1 cellular context compared by ENCODE assay signal in the genomic region with DNA sequence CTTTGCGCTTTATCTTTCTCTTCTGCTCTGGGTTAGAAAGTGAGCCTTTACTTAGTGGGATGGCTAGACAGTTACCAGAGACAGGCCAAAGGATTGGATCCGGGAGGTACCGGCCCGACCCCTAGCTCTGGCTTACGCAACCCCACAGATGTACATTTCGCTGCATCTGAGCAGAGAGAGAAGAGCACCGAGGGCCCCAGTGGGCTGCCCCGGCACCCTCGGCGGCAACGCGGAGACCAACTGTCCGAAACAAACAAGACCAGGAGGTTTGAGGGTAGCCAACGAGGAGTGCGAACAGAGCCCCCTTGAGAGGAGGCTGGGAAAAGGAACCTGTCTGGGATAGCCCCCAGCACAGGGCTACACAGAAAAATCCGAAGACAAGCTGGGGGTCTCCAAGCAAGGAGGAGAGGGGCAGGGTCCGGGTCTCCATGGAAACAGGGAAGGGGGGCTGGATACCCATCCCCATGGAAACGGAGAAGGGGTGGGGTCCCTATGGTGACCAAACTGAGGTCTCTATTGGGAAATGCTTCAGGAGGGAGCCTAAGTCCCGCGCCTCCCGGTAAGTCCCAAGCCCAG.
TF ChIP-seq lines count a peak whose summit lies in the region.

No MANE protein-coding gene starts in this region.

TF ChIP-seq in K562, 482 proteins besides CTCF, POLR2A, EP300 and RAD21 (continues in another document):
- TF ChIP-seq, protein P1, sequence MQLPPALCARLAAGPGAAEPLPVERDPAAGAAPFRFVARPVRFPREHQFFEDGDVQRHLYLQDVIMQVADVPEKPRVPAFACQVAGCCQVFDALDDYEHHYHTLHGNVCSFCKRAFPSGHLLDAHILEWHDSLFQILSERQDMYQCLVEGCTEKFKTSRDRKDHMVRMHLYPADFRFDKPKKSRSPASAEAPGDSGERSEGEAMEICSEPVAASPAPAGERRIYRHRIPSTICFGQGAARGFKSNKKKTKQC (CRISPR knock-in tag; IDR thresholded peaks at IDR 0.05) = no peak
- TF ChIP-seq GATA2 (CRISPR knock-in tag; IDR thresholded peaks at IDR 0.05) (0 out of 2 replicates have a peak, but pooled peaks have one; percentile 16), ZNF76 (CRISPR knock-in tag; IDR thresholded peaks at IDR 0.05; ENCODE audit: borderline replicate concordance) (no peak), MIER1 (IDR thresholded peaks at IDR 0.05; ENCODE audit: low read depth) (0 out of 2 replicates have a peak, but pooled peaks have one; percentile 38), SIN3A (IDR thresholded peaks at IDR 0.05; ENCODE audit: borderline replicate concordance in 2 of 2, control insufficient read depth in 1 of 2, low read depth in 2 of 2, low read length in 2 of 2) (peak in 1 of 2 experiments; percentile 55; a peak in 1 of 4 replicates), KDM1A (IDR thresholded peaks at IDR 0.05) (no peak), NEUROD1 (IDR thresholded peaks at IDR 0.05; ENCODE audit: borderline replicate concordance, low read depth, low read length, partially characterized antibody) (peak; percentile 43), ZNF785 (CRISPR knock-in tag; IDR thresholded peaks at IDR 0.05) (no peak), KLF13 (tag; IDR thresholded peaks at IDR 0.05; ENCODE audit: borderline replicate concordance, low read depth) (0 out of 2 replicates have a peak, but pooled peaks have one; percentile 10), ZNF431 (CRISPR knock-in tag; IDR thresholded peaks at IDR 0.05) (no peak), ZNF668 (CRISPR knock-in tag; IDR thresholded peaks at IDR 0.05) (no peak), SMARCE1 (IDR thresholded peaks at IDR 0.05) (0 out of 2 replicates have a peak, but pooled peaks have one; percentile 23), RFX5 (IDR thresholded peaks at IDR 0.05; ENCODE audit: low read depth, low read length) (no peak), LARP7 (IDR thresholded peaks at IDR 0.05) (no peak), CHD4 (IDR thresholded peaks at IDR 0.05; ENCODE audit: insufficient read depth, insufficient replicate concordance, low read depth, low read length, poor library complexity, severe bottlenecking) (no peak), ZNF212 (CRISPR knock-in tag; IDR thresholded peaks at IDR 0.05) (no peak), MXI1 (IDR thresholded peaks at IDR 0.05; ENCODE audit: low read depth, low read length) (peak; percentile 6; the same call in 1 of the 2 replicates), CSDE1 (IDR thresholded peaks at IDR 0.05) (peak in 1 of 2 experiments; percentile 83; a peak in 2 of 4 replicates), PTRF (tag; IDR thresholded peaks at IDR 0.05) (no peak), CHD1 (IDR thresholded peaks at IDR 0.05; ENCODE audit: low read length) (peak; percentile 48), TEAD4 (IDR thresholded peaks at IDR 0.05; ENCODE audit: low read length) (0 out of 2 replicates have a peak, but pooled peaks have one; percentile 1), TEAD4 (CRISPR knock-in tag; IDR thresholded peaks at IDR 0.05; ENCODE audit: borderline replicate concordance) (no peak), ERF (CRISPR knock-in tag; IDR thresholded peaks at IDR 0.05) (0 out of 2 replicates have a peak, but pooled peaks have one; percentile 29), ETV5 (CRISPR knock-in tag; IDR thresholded peaks at IDR 0.05; ENCODE audit: low read depth) (peak; percentile 21; the same call in 1 of the 2 replicates), ZBED1 (IDR thresholded peaks at IDR 0.05) (peak; percentile 26; the same call in 1 of the 2 replicates), NR3C1 (CRISPR knock-in tag; IDR thresholded peaks at IDR 0.05) (no peak), JUN (IDR thresholded peaks at IDR 0.05; ENCODE audit: borderline replicate concordance, low read depth, low read length) (no peak), JUN (CRISPR knock-in tag; IDR thresholded peaks at IDR 0.05; ENCODE audit: borderline replicate concordance) (no peak), SP2 (IDR thresholded peaks at IDR 0.05; ENCODE audit: extremely low read depth, low read depth, low read length, poor library complexity, severe bottlenecking) (no peak), GABPB1 (CRISPR knock-in tag; IDR thresholded peaks at IDR 0.05) (no peak), CREM (IDR thresholded peaks at IDR 0.05; ENCODE audit: low read depth) (no peak), SNIP1 (IDR thresholded peaks at IDR 0.05; ENCODE audit: low read depth) (no peak), CEBPG (CRISPR knock-in tag; IDR thresholded peaks at IDR 0.05) (peak; percentile 63; the same call in 1 of the 2 replicates), CEBPG (tag; conservative IDR thresholded peaks at IDR 0.05 in 1 of 2, IDR thresholded peaks at IDR 0.05 in 1 of 2) (peak; percentile 49 to 75; a peak in 3 of 4 replicates), ZNF12 (CRISPR knock-in tag; IDR thresholded peaks at IDR 0.05) (0 out of 2 replicates have a peak, but pooled peaks have one; percentile 48), EZH2 (IDR thresholded peaks at IDR 0.05; ENCODE audit: borderline replicate concordance, low read depth, low read length) (no peak), BMI1 (IDR thresholded peaks at IDR 0.05; ENCODE audit: low read length) (peak; percentile 67; the same call in 1 of the 2 replicates), CBFB (CRISPR knock-in tag; IDR thresholded peaks at IDR 0.05) (0 out of 2 replicates have a peak, but pooled peaks have one; percentile 47), RFX1 (IDR thresholded peaks at IDR 0.05) (peak; percentile 99), ZNF695 (CRISPR knock-in tag; IDR thresholded peaks at IDR 0.05) (peak; percentile 82; the same call in 1 of the 2 replicates)
- TF ChIP-seq, protein P2, sequence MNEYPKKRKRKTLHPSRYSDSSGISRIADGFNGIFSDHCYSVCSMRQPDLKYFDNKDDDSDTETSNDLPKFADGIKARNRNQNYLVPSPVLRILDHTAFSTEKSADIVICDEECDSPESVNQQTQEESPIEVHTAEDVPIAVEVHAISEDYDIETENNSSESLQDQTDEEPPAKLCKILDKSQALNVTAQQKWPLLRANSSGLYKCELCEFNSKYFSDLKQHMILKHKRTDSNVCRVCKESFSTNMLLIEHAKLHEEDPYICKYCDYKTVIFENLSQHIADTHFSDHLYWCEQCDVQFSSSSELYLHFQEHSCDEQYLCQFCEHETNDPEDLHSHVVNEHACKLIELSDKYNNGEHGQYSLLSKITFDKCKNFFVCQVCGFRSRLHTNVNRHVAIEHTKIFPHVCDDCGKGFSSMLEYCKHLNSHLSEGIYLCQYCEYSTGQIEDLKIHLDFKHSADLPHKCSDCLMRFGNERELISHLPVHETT (CRISPR knock-in tag; conservative IDR thresholded peaks at IDR 0.05 in 1 of 2, IDR thresholded peaks at IDR 0.05 in 1 of 2) = 0 out of 4 replicates have a peak, but pooled peaks of 1 of the 2 experiments have one; percentile 32
- TF ChIP-seq, protein P3, sequence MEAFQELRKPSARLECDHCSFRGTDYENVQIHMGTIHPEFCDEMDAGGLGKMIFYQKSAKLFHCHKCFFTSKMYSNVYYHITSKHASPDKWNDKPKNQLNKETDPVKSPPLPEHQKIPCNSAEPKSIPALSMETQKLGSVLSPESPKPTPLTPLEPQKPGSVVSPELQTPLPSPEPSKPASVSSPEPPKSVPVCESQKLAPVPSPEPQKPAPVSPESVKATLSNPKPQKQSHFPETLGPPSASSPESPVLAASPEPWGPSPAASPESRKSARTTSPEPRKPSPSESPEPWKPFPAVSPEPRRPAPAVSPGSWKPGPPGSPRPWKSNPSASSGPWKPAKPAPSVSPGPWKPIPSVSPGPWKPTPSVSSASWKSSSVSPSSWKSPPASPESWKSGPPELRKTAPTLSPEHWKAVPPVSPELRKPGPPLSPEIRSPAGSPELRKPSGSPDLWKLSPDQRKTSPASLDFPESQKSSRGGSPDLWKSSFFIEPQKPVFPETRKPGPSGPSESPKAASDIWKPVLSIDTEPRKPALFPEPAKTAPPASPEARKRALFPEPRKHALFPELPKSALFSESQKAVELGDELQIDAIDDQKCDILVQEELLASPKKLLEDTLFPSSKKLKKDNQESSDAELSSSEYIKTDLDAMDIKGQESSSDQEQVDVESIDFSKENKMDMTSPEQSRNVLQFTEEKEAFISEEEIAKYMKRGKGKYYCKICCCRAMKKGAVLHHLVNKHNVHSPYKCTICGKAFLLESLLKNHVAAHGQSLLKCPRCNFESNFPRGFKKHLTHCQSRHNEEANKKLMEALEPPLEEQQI (IDR thresholded peaks at IDR 0.05) = no peak
- TF ChIP-seq, protein P4, sequence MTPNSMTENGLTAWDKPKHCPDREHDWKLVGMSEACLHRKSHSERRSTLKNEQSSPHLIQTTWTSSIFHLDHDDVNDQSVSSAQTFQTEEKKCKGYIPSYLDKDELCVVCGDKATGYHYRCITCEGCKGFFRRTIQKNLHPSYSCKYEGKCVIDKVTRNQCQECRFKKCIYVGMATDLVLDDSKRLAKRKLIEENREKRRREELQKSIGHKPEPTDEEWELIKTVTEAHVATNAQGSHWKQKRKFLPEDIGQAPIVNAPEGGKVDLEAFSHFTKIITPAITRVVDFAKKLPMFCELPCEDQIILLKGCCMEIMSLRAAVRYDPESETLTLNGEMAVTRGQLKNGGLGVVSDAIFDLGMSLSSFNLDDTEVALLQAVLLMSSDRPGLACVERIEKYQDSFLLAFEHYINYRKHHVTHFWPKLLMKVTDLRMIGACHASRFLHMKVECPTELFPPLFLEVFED (CRISPR knock-in tag; conservative IDR thresholded peaks at IDR 0.05) = peak; percentile 79
- TF ChIP-seq, protein P5, sequence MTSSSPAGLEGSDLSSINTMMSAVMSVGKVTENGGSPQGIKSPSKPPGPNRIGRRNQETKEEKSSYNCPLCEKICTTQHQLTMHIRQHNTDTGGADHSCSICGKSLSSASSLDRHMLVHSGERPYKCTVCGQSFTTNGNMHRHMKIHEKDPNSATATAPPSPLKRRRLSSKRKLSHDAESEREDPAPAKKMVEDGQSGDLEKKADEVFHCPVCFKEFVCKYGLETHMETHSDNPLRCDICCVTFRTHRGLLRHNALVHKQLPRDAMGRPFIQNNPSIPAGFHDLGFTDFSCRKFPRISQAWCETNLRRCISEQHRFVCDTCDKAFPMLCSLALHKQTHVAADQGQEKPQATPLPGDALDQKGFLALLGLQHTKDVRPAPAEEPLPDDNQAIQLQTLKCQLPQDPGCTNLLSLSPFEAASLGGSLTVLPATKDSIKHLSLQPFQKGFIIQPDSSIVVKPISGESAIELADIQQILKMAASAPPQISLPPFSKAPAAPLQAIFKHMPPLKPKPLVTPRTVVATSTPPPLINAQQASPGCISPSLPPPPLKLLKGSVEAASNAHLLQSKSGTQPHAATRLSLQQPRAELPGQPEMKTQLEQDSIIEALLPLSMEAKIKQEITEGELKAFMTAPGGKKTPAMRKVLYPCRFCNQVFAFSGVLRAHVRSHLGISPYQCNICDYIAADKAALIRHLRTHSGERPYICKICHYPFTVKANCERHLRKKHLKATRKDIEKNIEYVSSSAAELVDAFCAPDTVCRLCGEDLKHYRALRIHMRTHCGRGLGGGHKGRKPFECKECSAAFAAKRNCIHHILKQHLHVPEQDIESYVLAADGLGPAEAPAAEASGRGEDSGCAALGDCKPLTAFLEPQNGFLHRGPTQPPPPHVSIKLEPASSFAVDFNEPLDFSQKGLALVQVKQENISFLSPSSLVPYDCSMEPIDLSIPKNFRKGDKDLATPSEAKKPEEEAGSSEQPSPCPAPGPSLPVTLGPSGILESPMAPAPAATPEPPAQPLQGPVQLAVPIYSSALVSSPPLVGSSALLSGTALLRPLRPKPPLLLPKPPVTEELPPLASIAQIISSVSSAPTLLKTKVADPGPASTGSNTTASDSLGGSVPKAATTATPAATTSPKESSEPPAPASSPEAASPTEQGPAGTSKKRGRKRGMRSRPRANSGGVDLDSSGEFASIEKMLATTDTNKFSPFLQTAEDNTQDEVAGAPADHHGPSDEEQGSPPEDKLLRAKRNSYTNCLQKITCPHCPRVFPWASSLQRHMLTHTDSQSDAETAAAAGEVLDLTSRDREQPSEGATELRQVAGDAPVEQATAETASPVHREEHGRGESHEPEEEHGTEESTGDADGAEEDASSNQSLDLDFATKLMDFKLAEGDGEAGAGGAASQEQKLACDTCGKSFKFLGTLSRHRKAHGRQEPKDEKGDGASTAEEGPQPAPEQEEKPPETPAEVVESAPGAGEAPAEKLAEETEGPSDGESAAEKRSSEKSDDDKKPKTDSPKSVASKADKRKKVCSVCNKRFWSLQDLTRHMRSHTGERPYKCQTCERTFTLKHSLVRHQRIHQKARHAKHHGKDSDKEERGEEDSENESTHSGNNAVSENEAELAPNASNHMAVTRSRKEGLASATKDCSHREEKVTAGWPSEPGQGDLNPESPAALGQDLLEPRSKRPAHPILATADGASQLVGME (CRISPR knock-in tag; IDR thresholded peaks at IDR 0.05) = peak; percentile 95
- TF ChIP-seq, protein P6, sequence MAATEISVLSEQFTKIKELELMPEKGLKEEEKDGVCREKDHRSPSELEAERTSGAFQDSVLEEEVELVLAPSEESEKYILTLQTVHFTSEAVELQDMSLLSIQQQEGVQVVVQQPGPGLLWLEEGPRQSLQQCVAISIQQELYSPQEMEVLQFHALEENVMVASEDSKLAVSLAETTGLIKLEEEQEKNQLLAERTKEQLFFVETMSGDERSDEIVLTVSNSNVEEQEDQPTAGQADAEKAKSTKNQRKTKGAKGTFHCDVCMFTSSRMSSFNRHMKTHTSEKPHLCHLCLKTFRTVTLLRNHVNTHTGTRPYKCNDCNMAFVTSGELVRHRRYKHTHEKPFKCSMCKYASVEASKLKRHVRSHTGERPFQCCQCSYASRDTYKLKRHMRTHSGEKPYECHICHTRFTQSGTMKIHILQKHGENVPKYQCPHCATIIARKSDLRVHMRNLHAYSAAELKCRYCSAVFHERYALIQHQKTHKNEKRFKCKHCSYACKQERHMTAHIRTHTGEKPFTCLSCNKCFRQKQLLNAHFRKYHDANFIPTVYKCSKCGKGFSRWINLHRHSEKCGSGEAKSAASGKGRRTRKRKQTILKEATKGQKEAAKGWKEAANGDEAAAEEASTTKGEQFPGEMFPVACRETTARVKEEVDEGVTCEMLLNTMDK (IDR thresholded peaks at IDR 0.05; ENCODE audit: borderline replicate concordance, insufficient read depth, low read depth, low read length, poor library complexity, severe bottlenecking) = no peak
- TF ChIP-seq, protein P7, sequence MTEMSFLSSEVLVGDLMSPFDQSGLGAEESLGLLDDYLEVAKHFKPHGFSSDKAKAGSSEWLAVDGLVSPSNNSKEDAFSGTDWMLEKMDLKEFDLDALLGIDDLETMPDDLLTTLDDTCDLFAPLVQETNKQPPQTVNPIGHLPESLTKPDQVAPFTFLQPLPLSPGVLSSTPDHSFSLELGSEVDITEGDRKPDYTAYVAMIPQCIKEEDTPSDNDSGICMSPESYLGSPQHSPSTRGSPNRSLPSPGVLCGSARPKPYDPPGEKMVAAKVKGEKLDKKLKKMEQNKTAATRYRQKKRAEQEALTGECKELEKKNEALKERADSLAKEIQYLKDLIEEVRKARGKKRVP (CRISPR knock-in tag; IDR thresholded peaks at IDR 0.05) = peak; percentile 6; the same call in 1 of the 2 replicates
- TF ChIP-seq, protein P8, sequence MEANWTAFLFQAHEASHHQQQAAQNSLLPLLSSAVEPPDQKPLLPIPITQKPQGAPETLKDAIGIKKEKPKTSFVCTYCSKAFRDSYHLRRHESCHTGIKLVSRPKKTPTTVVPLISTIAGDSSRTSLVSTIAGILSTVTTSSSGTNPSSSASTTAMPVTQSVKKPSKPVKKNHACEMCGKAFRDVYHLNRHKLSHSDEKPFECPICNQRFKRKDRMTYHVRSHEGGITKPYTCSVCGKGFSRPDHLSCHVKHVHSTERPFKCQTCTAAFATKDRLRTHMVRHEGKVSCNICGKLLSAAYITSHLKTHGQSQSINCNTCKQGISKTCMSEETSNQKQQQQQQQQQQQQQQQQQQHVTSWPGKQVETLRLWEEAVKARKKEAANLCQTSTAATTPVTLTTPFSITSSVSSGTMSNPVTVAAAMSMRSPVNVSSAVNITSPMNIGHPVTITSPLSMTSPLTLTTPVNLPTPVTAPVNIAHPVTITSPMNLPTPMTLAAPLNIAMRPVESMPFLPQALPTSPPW (CRISPR knock-in tag; IDR thresholded peaks at IDR 0.05) = peak; percentile 100; the same call in 1 of the 2 replicates
